In genomic region chr2:70647873-70648481, GRCh38 we compare ENCODE assay signal across 8 cellular contexts.
A peak's percentile ranks its signal among the peaks of the same experiment; 100 is the strongest.
DNase-seq lines count a peak whose midpoint lies in the region; ATAC-seq, FAIRE-seq and TF ChIP-seq lines count a peak whose summit lies in the region.

No MANE protein-coding gene starts in this region.

- no peaks in the 10 kb centered on the region for H4K20me1 ChIP-seq in K562 (replicated peaks; ENCODE audit: control insufficient read depth, insufficient read depth, low read length)

- intact Hi-C loops in K562 (cut with micrococcal nuclease), result loop anchor here (1.0 to 10.0 kb wide), 2 partner anchors 93 to 344 kb away; partner anchors contain the start of gene TGFA

- H3K27me3 ChIP-seq in CD8-positive, alpha-beta memory T cell (ENCODE audit: insufficient read depth, low read length, poor library complexity, severe bottlenecking), result no peaks in the 10 kb centered on the region
- H3K27me3 ChIP-seq in K562 (ENCODE audit: control insufficient read depth in 2 of 2, insufficient read depth in 2 of 2, low read length in 2 of 2), result no peaks in the 10 kb centered on the region; a peak in 1 of 5 replicates

- no peak overlapping the region for H3K27ac ChIP-seq in CD8-positive, alpha-beta memory T cell (ENCODE audit: low read depth, low read length)
- H3K27ac ChIP-seq in K562 (ENCODE audit: extremely low read depth, low read depth, low read length), result no peak overlapping the region

- H3K4me3 ChIP-seq in CD8-positive, alpha-beta memory T cell (ENCODE audit: low read length), result no peak overlapping the region
- no peak overlapping the region for H3K4me3 ChIP-seq in K562

- H3K27ac Mint-ChIP-seq in CD8-positive, alpha-beta memory T cell, result no peak overlapping the region

- CTCF ChIA-PET in CD8-positive, alpha-beta memory T cell (lab: Charles Lee), result interaction anchor here (1.1 to 1.4 kb wide), 3 partner anchors 20 to 345 kb away, joined by 3 to 6 read pairs (median 4); no protein-coding TSS in a partner anchor
- CTCF ChIA-PET in K562 (lab: Yijun Ruan, JAX; ENCODE audit: low intra/inter-chr PET ratio), result interaction anchor here (1.3 to 1.5 kb wide), 4 partner anchors 95 to 344 kb away, joined by 4 to 14 read pairs (median 6); partner anchors contain the start of genes ADD2 and TGFA

- TF ChIP-seq EP300 in K562 (IDR thresholded peaks at IDR 0.05; ENCODE audit: low read length), result no peak

- BruUV-seq in K562 (replicated peaks; lab: Mats Ljungman, UMichigan), result no TSS peak

- under 1% methylated on average over 9 of the region's 9 CpGs for WGBS in K562 (ENCODE audit: insufficient coverage, low coverage, missing lambda C conversion rate)

- no peaks in the 10 kb centered on the region for H3K9me1 ChIP-seq in K562 (ENCODE audit: control insufficient read depth, insufficient read depth, low read length)

- no peaks in the 10 kb centered on the region for H3K4me1 ChIP-seq in CD8-positive, alpha-beta memory T cell (ENCODE audit: insufficient read depth, low read length)
- no peaks in the 10 kb centered on the region for H3K4me1 ChIP-seq in K562 (replicated peaks in 1 of 2; ENCODE audit: control insufficient read depth in 2 of 2, insufficient read depth in 2 of 2, low read length in 2 of 2)

- no peak overlapping the region for H3K4me3 Mint-ChIP-seq in CD8-positive, alpha-beta memory T cell

- POLR2A ChIA-PET in CD8-positive, alpha-beta memory T cell (lab: Charles Lee), result no interaction called here
- POLR2A ChIA-PET in K562 (lab: Yijun Ruan, JAX), result interaction anchor here (0.6 kb wide), 1 partner anchor 17 kb away, joined by 3 read pairs; no protein-coding TSS in a partner anchor

- H3K9ac ChIP-seq in K562 (ENCODE audit: insufficient read depth in 1 of 2, low read depth in 2 of 2, low read length in 2 of 2), result no peak overlapping the region

- DNase-seq in CD8-positive, alpha-beta memory T cell, result peak; percentile 41 to 71 (median 49)
- DNase-seq in NCI-H146 treated with DMSO at 0.1 percent for 48 hours (lab: John Stamatoyannopoulos, UW; ENCODE audit: unreplicated experiment) (peak; percentile 32), K562 (ENCODE audit: extremely low read depth in 1 of 4, low spot score in 3 of 4) (peak; percentile 61 to 77 (median 70)), inferior parietal cortex (ENCODE audit: extremely low spot score) (peak; percentile 73)
- peak; percentile 42 to 56 (median 49) for DNase-seq in stimulated activated CD4-positive, alpha-beta T cell treated with anti-CD3 and anti-CD28 coated beads, Interleukin-1b, Interleukin-23, amount 100 ng/mL, for 24 hours (ENCODE audit: low read depth in 4 of 4, low spot score in 1 of 4)

- peaks cover 0 to 7% (median 2%) of the 10 kb centered on the region in 5 donors for H3K9me3 Mint-ChIP-seq in CD8-positive, alpha-beta memory T cell

- peaks cover 0 to 6% (median 0%) of the 10 kb centered on the region in 3 donors for H3K36me3 Mint-ChIP-seq in CD8-positive, alpha-beta memory T cell

- TF ChIP-seq CTCF in K562 (IDR thresholded peaks at IDR 0.05 in 2 of 3, conservative IDR thresholded peaks at IDR 0.05 in 1 of 3; ENCODE audit: insufficient read depth in 2 of 3, low read depth in 1 of 3, low read length in 3 of 3), result peak; percentile 91 to 97 (median 94)

- no peaks in the 10 kb centered on the region for H3K4me1 Mint-ChIP-seq in CD8-positive, alpha-beta memory T cell

- FAIRE-seq in TTC549 (lab: Jason Lieb, UNC) (peak; percentile 91), K562 (lab: Jason Lieb, UNC) (peak; percentile 89)

- TF ChIP-seq POLR2A in K562 (conservative IDR thresholded peaks at IDR 0.05), result no peak

- H3K9me3 ChIP-seq in CD8-positive, alpha-beta memory T cell (ENCODE audit: low read length), result no peaks in the 10 kb centered on the region
- H3K9me3 ChIP-seq in K562 (replicated peaks; ENCODE audit: control insufficient read depth, insufficient read depth, low read depth, low read length), result no peaks in the 10 kb centered on the region; the same call in 1 of the 2 replicates

- ATAC-seq in GM21786 (IDR thresholded peaks at IDR 0.05; ENCODE audit: unreplicated experiment), result peak; percentile 66
- peak; percentile 91 for ATAC-seq in K562
- ATAC-seq in GM18858 (IDR thresholded peaks at IDR 0.05; ENCODE audit: unreplicated experiment), result no peak

- peaks cover 3 to 15% of the 10 kb centered on the region in 2 donors for H3K27me3 Mint-ChIP-seq in CD8-positive, alpha-beta memory T cell

- peak; percentile 82 to 92 for TF ChIP-seq RAD21 in K562 (CRISPR knock-in tag; conservative IDR thresholded peaks at IDR 0.05 in 1 of 2, IDR thresholded peaks at IDR 0.05 in 1 of 2)

- H3K4me2 ChIP-seq in K562 (ENCODE audit: insufficient read depth, low read length), result no peak overlapping the region

- no peak overlapping the region for H2AFZ ChIP-seq in K562 (ENCODE audit: low read depth, low read length)

- in situ Hi-C loops in K562 (cut with MboI), result loop anchor here (10.0 to 25.0 kb wide), 2 partner anchors 333 to 736 kb away; partner anchors contain the start of gene MXD1

- H3K36me3 ChIP-seq in CD8-positive, alpha-beta memory T cell (ENCODE audit: insufficient read depth, low read length), result no peaks in the 10 kb centered on the region
- no peaks in the 10 kb centered on the region for H3K36me3 ChIP-seq in K562 (ENCODE audit: control insufficient read depth, insufficient read depth, low read length)

- H3K79me2 ChIP-seq in K562 (ENCODE audit: control insufficient read depth, insufficient read depth, low read length), result no peaks in the 10 kb centered on the region

TF ChIP-seq in K562, 482 proteins besides CTCF, POLR2A, EP300 and RAD21 (continues in another document):
- TF ChIP-seq TGIF2 (CRISPR knock-in tag; IDR thresholded peaks at IDR 0.05) (no peak), CREM (IDR thresholded peaks at IDR 0.05; ENCODE audit: low read depth) (0 out of 2 replicates have a peak, but pooled peaks have one; percentile 21), SMARCE1 (IDR thresholded peaks at IDR 0.05) (no peak), ZNF24 (IDR thresholded peaks at IDR 0.05) (peak; percentile 13; the same call in 1 of the 2 replicates), RBM14 (IDR thresholded peaks at IDR 0.05; ENCODE audit: borderline replicate concordance, insufficient read depth, low read depth, low read length) (no peak), KLF16 (IDR thresholded peaks at IDR 0.05) (peak; percentile 88), POLR2G (IDR thresholded peaks at IDR 0.05; ENCODE audit: low read depth, low read length) (no peak), CBFA2T3 (IDR thresholded peaks at IDR 0.05) (no peak), RHOXF2B (CRISPR knock-in tag; conservative IDR thresholded peaks at IDR 0.05) (no peak), SPI1 (IDR thresholded peaks at IDR 0.05; ENCODE audit: borderline replicate concordance, low read depth, low read length) (peak; percentile 66), NR1H2 (CRISPR knock-in tag; IDR thresholded peaks at IDR 0.05) (no peak), ZNF766 (CRISPR knock-in tag; conservative IDR thresholded peaks at IDR 0.05) (0 out of 2 replicates have a peak, but pooled peaks have one; percentile 54), IRF9 (tag; IDR thresholded peaks at IDR 0.05) (no peak), SMC3 (conservative IDR thresholded peaks at IDR 0.05; ENCODE audit: insufficient read depth, low read depth, low read length) (peak; percentile 91), PTRF (tag; IDR thresholded peaks at IDR 0.05) (no peak), SRSF1 (IDR thresholded peaks at IDR 0.05; ENCODE audit: low read depth, low read length) (no peak), HMG20A (CRISPR knock-in tag; conservative IDR thresholded peaks at IDR 0.05) (no peak), CTBP1 (IDR thresholded peaks at IDR 0.05; ENCODE audit: borderline replicate concordance) (0 out of 2 replicates have a peak, but pooled peaks have one; percentile 40), ARID2 (IDR thresholded peaks at IDR 0.05) (peak; percentile 40; the same call in 1 of the 2 replicates), RB1 (IDR thresholded peaks at IDR 0.05; ENCODE audit: low read depth) (0 out of 2 replicates have a peak, but pooled peaks have one; percentile 47), CREB1 (IDR thresholded peaks at IDR 0.05) (no peak), CREB1 (CRISPR knock-in tag; IDR thresholded peaks at IDR 0.05) (no peak)
- TF ChIP-seq, protein P1, sequence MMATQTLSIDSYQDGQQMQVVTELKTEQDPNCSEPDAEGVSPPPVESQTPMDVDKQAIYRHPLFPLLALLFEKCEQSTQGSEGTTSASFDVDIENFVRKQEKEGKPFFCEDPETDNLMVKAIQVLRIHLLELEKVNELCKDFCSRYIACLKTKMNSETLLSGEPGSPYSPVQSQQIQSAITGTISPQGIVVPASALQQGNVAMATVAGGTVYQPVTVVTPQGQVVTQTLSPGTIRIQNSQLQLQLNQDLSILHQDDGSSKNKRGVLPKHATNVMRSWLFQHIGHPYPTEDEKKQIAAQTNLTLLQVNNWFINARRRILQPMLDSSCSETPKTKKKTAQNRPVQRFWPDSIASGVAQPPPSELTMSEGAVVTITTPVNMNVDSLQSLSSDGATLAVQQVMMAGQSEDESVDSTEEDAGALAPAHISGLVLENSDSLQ (IDR thresholded peaks at IDR 0.05), result peak; percentile 19; the same call in 1 of the 2 replicates
- TF ChIP-seq, protein P2, sequence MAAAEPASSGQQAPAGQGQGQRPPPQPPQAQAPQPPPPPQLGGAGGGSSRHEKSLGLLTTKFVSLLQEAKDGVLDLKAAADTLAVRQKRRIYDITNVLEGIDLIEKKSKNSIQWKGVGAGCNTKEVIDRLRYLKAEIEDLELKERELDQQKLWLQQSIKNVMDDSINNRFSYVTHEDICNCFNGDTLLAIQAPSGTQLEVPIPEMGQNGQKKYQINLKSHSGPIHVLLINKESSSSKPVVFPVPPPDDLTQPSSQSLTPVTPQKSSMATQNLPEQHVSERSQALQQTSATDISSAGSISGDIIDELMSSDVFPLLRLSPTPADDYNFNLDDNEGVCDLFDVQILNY (CRISPR knock-in tag; IDR thresholded peaks at IDR 0.05), result no peak
